In the genomic region with DNA sequence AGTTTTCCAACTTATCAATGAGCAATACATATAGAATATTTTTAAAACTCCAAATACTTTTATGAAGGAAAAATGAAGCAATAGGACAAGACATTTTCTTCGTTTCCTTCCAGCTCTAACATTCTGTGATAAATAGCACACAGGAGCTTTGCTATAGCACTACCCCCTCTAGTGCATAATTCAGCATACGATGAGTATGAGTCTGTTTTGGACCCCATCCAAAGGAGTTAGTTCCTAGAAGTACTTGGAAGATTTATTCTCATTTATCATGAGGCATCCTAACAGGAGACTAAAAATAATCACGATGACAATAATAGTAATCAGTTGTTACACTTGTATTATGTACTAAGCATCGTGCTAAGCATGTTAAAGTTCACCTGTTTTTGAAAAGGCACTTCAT, we compare ENCODE assay signal across 1 cellular context.
TF ChIP-seq lines count a peak whose summit lies in the region.

No MANE protein-coding gene starts in this region.

TF ChIP-seq in HEK293, 187 proteins besides CTCF, POLR2A, EP300 and RAD21 (continued from another document):
- TF ChIP-seq ZBTB49 (tag by site-specific recombination; IDR thresholded peaks at IDR 0.05; ENCODE audit: low read depth) (no peak), HOXD13 (CRISPR knock-in tag; IDR thresholded peaks at IDR 0.05; ENCODE audit: borderline replicate concordance) (no peak), REPIN1 (tag by site-specific recombination; IDR thresholded peaks at IDR 0.05; ENCODE audit: low read depth) (no peak), ZNF777 (tag by site-specific recombination; IDR thresholded peaks at IDR 0.05; ENCODE audit: borderline replicate concordance) (no peak), ZBTB26 (tag by site-specific recombination; optimal IDR thresholded peaks at IDR 0.05) (no peak), ZEB2 (tag by site-specific recombination; IDR thresholded peaks at IDR 0.05) (0 out of 2 replicates have a peak, but pooled peaks have one; percentile 14)
